Comparison of ENCODE assay signal across 8 cellular contexts in the genomic region with DNA sequence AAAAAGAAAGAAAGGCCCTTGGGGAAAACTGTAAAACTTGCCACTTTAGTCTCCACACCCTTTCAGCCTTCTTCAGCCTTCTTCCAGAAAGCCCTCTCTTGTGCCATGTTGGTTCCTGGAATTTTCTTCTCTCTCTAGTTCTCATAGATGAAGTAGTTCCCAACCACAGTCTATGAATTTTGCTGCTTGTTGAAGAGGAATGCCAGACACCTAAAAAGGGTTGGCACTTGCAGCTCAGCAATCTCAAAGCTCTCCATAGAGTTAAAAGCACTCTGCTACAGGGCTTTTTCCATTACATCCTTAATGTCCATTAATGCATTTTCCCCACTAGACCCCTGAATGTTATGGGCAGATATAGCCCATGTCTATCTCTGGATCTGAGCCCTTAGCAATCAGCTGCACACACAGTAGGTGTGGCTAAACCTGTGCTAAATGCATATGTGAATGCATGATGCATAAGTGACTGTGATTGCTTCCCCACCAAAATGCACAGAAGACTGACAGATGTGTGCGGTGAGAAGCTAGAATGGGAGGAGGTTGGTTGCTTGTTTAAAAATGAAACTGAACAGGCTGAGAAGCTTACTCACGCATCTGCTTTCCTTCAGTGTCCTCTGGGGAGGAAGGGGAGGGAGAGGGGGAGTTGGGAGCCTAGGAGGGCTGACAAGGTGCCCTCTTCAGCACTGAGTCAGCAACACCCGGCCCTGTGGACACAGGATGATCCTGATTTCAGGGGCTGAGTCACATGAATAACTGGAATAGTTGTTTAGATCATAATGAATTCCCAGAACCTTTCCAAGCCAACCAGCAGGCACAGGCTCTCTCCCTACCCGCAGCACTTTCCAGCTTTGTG.
DNase-seq lines count a peak whose midpoint lies in the region; ATAC-seq and TF ChIP-seq lines count a peak whose summit lies in the region.

No MANE protein-coding gene starts in this region.

- peak overlapping the region in 4 of 5 experiments; percentile 46 to 95 (median 56) for H3K27ac Mint-ChIP-seq in brain

- no peaks in the 10 kb centered on the region for H3K27me3 ChIP-seq in stomach smooth muscle (ENCODE audit: control insufficient read depth in 1 of 2, insufficient read depth in 2 of 2, low read length in 2 of 2)

- POLR2A ChIA-PET in HEK293 (lab: Yijun Ruan, JAX): no interaction called here

- CTCF ChIA-PET in HEK293 (lab: Yijun Ruan, JAX): interaction anchor here (0.6 to 1.4 kb wide), 2 partner anchors 23 to 68 kb away, joined by 3 read pairs; no protein-coding TSS in a partner anchor

- DNase-seq in activated CD4-positive, alpha-beta T cell treated with anti-CD3 and anti-CD28 coated beads for 48 hours: peak; percentile 9
- no peak for DNase-seq in activated CD4-positive, alpha-beta T cell treated with anti-CD3 and anti-CD28 coated beads, Interleukin-2, amount 50 U/mL, for 4 hours
- peak; percentile 79 for DNase-seq in NCI-H2171 (lab: John Stamatoyannopoulos, UW)
- peak; percentile 22 to 79 for DNase-seq in left colon
- no peak for DNase-seq in NCI-H146 (lab: John Stamatoyannopoulos, UW)

- H3K36me3 Mint-ChIP-seq in brain: no peaks in the 10 kb centered on the region

- H3K27ac ChIP-seq in HEK293 (ENCODE audit: extremely low read depth, low read depth, low read length): no peak overlapping the region
- H3K27ac ChIP-seq in stomach smooth muscle (ENCODE audit: low read length): peak overlapping the region; percentile 87

- TF ChIP-seq CTCF in HEK293 (tag by site-specific recombination; IDR thresholded peaks at IDR 0.05): no peak
- TF ChIP-seq CTCF in brain (conservative IDR thresholded peaks at IDR 0.05): no peak

- H3K9me3 ChIP-seq in HEK293 (ENCODE audit: control insufficient read depth, insufficient read depth, low read depth, low read length): no peaks in the 10 kb centered on the region
- H3K9me3 ChIP-seq in stomach smooth muscle (ENCODE audit: control insufficient read depth in 2 of 2, low read length in 2 of 2): no peaks in the 10 kb centered on the region

- H3K36me3 ChIP-seq in HEK293 (ENCODE audit: control insufficient read depth in 2 of 2, insufficient read depth in 1 of 2, low read length in 2 of 2): no peaks in the 10 kb centered on the region
- H3K36me3 ChIP-seq in stomach smooth muscle (ENCODE audit: control insufficient read depth in 2 of 2, insufficient read depth in 2 of 2, low read length in 2 of 2): no peaks in the 10 kb centered on the region

- H3K4me1 Mint-ChIP-seq in brain: peaks cover 33% of the 10 kb centered on the region

- peak overlapping the region; percentile 16 to 51 for H3K9ac ChIP-seq in stomach smooth muscle (ENCODE audit: low read length in 2 of 2)

- H3K4me1 ChIP-seq in HEK293 (ENCODE audit: control insufficient read depth, insufficient read depth, low read length): no peaks in the 10 kb centered on the region; the same call in 1 of the 2 replicates
- H3K4me1 ChIP-seq in stomach smooth muscle (ENCODE audit: control insufficient read depth, insufficient read depth, low read length): peaks cover 24% of the 10 kb centered on the region

- ATAC-seq in left colon: peak; percentile 42

- H3K9me3 Mint-ChIP-seq in brain: peaks cover 0 to 8% (median 0%) of the 10 kb centered on the region in 5 experiments

- intact Hi-C loops in left colon (cut with DNase I, micrococcal nuclease): no loop called here

- peaks cover 15% of the 10 kb centered on the region for H3K27me3 Mint-ChIP-seq in brain

- peak overlapping the region in 4 of 5 experiments; percentile 9 to 44 (median 22) for H3K4me3 Mint-ChIP-seq in brain

- no peak overlapping the region for H3K4me3 ChIP-seq in HEK293 (ENCODE audit: low read depth, low read length)
- H3K4me3 ChIP-seq in stomach smooth muscle (ENCODE audit: low read length in 2 of 2): peak overlapping the region; percentile 49 to 71

TF ChIP-seq in HEK293, 187 proteins besides CTCF, POLR2A, EP300 and RAD21 (continues in another document):
- TF ChIP-seq ZNF366 (tag by site-specific recombination; conservative IDR thresholded peaks at IDR 0.05) (peak; percentile 38; the same call in 1 of the 2 replicates), ZBTB8A (tag by site-specific recombination; IDR thresholded peaks at IDR 0.05) (0 out of 2 replicates have a peak, but pooled peaks have one; percentile 12), ZNF140 (tag by site-specific recombination; IDR thresholded peaks at IDR 0.05) (no peak), ZNF585B (tag by site-specific recombination; IDR thresholded peaks at IDR 0.05) (no peak), ZNF830 (tag by site-specific recombination; IDR thresholded peaks at IDR 0.05; ENCODE audit: low read depth) (no peak), ZNF768 (tag by site-specific recombination; IDR thresholded peaks at IDR 0.05) (no peak), ZNF548 (tag by site-specific recombination; IDR thresholded peaks at IDR 0.05) (no peak), ZNF600 (tag by site-specific recombination; IDR thresholded peaks at IDR 0.05) (peak; percentile 55; the same call in 1 of the 2 replicates), ZNF561 (tag by site-specific recombination; IDR thresholded peaks at IDR 0.05; ENCODE audit: borderline replicate concordance) (no peak), ZNF76 (tag by site-specific recombination; IDR thresholded peaks at IDR 0.05; ENCODE audit: borderline replicate concordance, low read depth) (no peak), FEZF1 (tag by site-specific recombination; IDR thresholded peaks at IDR 0.05) (no peak), ZNF629 (tag by site-specific recombination; IDR thresholded peaks at IDR 0.05) (peak; percentile 37), ZNF239 (tag by site-specific recombination; IDR thresholded peaks at IDR 0.05) (peak; percentile 62; the same call in 1 of the 2 replicates), ZBTB20 (tag by site-specific recombination; IDR thresholded peaks at IDR 0.05) (no peak), MEIS1 (CRISPR knock-in tag; IDR thresholded peaks at IDR 0.05; ENCODE audit: borderline replicate concordance) (no peak), ZFP69B (tag by site-specific recombination; IDR thresholded peaks at IDR 0.05) (no peak)
- TF ChIP-seq, protein P1, sequence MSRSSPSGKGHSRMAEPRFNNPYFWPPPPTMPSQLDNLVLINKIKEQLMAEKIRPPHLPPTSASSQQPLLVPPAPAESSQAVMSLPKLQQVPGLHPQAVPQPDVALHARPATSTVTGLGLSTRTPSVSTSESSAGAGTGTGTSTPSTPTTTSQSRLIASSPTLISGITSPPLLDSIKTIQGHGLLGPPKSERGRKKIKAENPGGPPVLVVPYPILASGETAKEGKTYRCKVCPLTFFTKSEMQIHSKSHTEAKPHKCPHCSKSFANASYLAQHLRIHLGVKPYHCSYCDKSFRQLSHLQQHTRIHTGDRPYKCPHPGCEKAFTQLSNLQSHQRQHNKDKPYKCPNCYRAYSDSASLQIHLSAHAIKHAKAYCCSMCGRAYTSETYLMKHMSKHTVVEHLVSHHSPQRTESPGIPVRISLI (tag by site-specific recombination; IDR thresholded peaks at IDR 0.05): no peak
- TF ChIP-seq, protein P2, sequence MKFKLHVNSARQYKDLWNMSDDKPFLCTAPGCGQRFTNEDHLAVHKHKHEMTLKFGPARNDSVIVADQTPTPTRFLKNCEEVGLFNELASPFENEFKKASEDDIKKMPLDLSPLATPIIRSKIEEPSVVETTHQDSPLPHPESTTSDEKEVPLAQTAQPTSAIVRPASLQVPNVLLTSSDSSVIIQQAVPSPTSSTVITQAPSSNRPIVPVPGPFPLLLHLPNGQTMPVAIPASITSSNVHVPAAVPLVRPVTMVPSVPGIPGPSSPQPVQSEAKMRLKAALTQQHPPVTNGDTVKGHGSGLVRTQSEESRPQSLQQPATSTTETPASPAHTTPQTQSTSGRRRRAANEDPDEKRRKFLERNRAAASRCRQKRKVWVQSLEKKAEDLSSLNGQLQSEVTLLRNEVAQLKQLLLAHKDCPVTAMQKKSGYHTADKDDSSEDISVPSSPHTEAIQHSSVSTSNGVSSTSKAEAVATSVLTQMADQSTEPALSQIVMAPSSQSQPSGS (tag by site-specific recombination; IDR thresholded peaks at IDR 0.05; ENCODE audit: low read depth): no peak
- TF ChIP-seq, protein P3, sequence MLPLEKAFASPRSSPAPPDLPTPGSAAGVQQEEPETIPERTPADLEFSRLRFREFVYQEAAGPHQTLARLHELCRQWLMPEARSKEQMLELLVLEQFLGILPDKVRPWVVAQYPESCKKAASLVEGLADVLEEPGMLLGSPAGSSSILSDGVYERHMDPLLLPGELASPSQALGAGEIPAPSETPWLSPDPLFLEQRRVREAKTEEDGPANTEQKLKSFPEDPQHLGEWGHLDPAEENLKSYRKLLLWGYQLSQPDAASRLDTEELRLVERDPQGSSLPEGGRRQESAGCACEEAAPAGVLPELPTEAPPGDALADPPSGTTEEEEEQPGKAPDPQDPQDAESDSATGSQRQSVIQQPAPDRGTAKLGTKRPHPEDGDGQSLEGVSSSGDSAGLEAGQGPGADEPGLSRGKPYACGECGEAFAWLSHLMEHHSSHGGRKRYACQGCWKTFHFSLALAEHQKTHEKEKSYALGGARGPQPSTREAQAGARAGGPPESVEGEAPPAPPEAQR (tag by site-specific recombination; IDR thresholded peaks at IDR 0.05): no peak
- TF ChIP-seq, protein P4, sequence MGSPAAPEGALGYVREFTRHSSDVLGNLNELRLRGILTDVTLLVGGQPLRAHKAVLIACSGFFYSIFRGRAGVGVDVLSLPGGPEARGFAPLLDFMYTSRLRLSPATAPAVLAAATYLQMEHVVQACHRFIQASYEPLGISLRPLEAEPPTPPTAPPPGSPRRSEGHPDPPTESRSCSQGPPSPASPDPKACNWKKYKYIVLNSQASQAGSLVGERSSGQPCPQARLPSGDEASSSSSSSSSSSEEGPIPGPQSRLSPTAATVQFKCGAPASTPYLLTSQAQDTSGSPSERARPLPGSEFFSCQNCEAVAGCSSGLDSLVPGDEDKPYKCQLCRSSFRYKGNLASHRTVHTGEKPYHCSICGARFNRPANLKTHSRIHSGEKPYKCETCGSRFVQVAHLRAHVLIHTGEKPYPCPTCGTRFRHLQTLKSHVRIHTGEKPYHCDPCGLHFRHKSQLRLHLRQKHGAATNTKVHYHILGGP (tag by site-specific recombination; IDR thresholded peaks at IDR 0.05): no peak
- TF ChIP-seq, protein P5, sequence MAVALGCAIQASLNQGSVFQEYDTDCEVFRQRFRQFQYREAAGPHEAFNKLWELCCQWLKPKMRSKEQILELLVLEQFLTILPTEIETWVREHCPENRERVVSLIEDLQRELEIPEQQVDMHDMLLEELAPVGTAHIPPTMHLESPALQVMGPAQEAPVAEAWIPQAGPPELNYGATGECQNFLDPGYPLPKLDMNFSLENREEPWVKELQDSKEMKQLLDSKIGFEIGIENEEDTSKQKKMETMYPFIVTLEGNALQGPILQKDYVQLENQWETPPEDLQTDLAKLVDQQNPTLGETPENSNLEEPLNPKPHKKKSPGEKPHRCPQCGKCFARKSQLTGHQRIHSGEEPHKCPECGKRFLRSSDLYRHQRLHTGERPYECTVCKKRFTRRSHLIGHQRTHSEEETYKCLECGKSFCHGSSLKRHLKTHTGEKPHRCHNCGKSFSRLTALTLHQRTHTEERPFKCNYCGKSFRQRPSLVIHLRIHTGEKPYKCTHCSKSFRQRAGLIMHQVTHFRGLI (tag by site-specific recombination; IDR thresholded peaks at IDR 0.05): no peak

Comparison
In these comparisons a context has a peak if more than half of its experiments do, and no peak if none do; other contexts are left out.
1. DNase-seq: peak in activated CD4-positive, alpha-beta T cell treated with anti-CD3 and anti-CD28 coated beads for 48 hours (single experiment), NCI-H2171 (single experiment) and left colon (2 of 2); none in activated CD4-positive, alpha-beta T cell treated with anti-CD3 and anti-CD28 coated beads, Interleukin-2, amount 50 U/mL, for 4 hours (0 of 2) and NCI-H146 (single experiment).